Comparison of ENCODE assay signal across 8 cellular contexts in the genomic region with DNA sequence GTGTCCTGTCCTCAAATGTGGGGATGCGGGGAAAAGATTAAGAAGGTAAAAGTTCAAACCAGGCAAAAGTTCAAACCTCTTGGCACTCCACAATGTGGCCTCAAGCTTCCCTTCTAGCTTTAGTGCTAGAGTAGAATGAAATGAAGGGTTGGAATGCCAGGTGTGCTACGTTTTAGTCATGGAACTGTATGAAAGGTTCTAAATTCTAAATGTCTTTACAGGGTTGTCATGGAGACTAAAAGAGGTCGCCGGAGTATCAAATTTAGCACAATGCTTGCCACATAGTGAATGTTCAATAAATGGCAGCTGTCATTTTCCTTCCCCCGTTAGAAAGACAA. TPM values are rescaled to one million over a fixed set of nuclear protein-coding genes. Genes with fewer than 3 reads are reported as not detected.
A peak's percentile ranks its signal among the peaks of the same experiment; 100 is the strongest.
DNase-seq lines count a peak whose midpoint lies in the region; ATAC-seq and TF ChIP-seq lines count a peak whose summit lies in the region.

No MANE protein-coding gene starts in this region.

- peaks cover 48% of the 10 kb centered on the region for H3K4me1 Mint-ChIP-seq in activated naive CD4-positive, alpha-beta T cell treated with anti-CD3 and anti-CD28 coated beads, Interleukin-2, amount 10 ng/mL, durations not matched to agents 7 days and 5 days
- peaks cover 17% of the 10 kb centered on the region for H3K4me1 Mint-ChIP-seq in mesothelial cell of epicardium

- dilution Hi-C loops in mammary epithelial cell (cut with HindIII; ENCODE audit: low sequenced_read_pairs): no loop called here

- peak overlapping the region in 2 of 3 experiments; percentile 41 to 53 for H3K4me3 ChIP-seq in mammary epithelial cell (replicated peaks in 1 of 3; ENCODE audit: insufficient read depth in 1 of 3, low read depth in 2 of 3, low read length in 3 of 3)
- peak overlapping the region in 3 of 4 donors; percentile 36 to 51 (median 44) for H3K4me3 ChIP-seq in upper lobe of left lung

- TF ChIP-seq CTCF in mammary epithelial cell (conservative IDR thresholded peaks at IDR 0.05 in 1 of 2, IDR thresholded peaks at IDR 0.05 in 1 of 2; ENCODE audit: extremely low read depth in 1 of 2, insufficient read depth in 1 of 2, low read depth in 1 of 2, low read length in 2 of 2) (no peak), mesothelial cell of epicardium (IDR thresholded peaks at IDR 0.05; ENCODE audit: unreplicated experiment) (no peak), upper lobe of left lung (IDR thresholded peaks at IDR 0.05) (no peak)

- ATAC-seq in upper lobe of left lung (ENCODE audit: low FRiP score in 2 of 2): no peak
- ATAC-seq in GM21360 (IDR thresholded peaks at IDR 0.05; ENCODE audit: unreplicated experiment): no peak

- H3K4me1 ChIP-seq in mammary epithelial cell (ENCODE audit: insufficient read depth, low read length): peaks cover 24% of the 10 kb centered on the region
- peaks cover 21 to 44% (median 31%) of the 10 kb centered on the region in 4 donors for H3K4me1 ChIP-seq in upper lobe of left lung

- H3K27ac ChIP-seq in mammary epithelial cell (ENCODE audit: insufficient read depth, low read depth, low read length) (no peak overlapping the region), upper lobe of left lung (peak overlapping the region in 2 of 4 donors; percentile 64 to 76)

- peak overlapping the region; percentile 89 for H3K4me2 ChIP-seq in mammary epithelial cell (ENCODE audit: insufficient read depth, low read depth, low read length)

- peaks cover 11% of the 10 kb centered on the region for H3K27me3 Mint-ChIP-seq in activated naive CD4-positive, alpha-beta T cell treated with anti-CD3 and anti-CD28 coated beads, Interleukin-2, amount 10 ng/mL, durations not matched to agents 7 days and 5 days
- H3K27me3 Mint-ChIP-seq in mesothelial cell of epicardium (ENCODE audit: low read depth): peaks cover 62% of the 10 kb centered on the region

- no peaks in the 10 kb centered on the region for H3K36me3 ChIP-seq in mammary epithelial cell (ENCODE audit: insufficient read depth, low read length)
- H3K36me3 ChIP-seq in upper lobe of left lung: no peaks in the 10 kb centered on the region

- peak overlapping the region; percentile 100 for H2AFZ ChIP-seq in mammary epithelial cell (ENCODE audit: low read depth, low read length)

- TF ChIP-seq POLR2A in upper lobe of left lung (IDR thresholded peaks at IDR 0.05): no peak

- in situ Hi-C loops in mammary epithelial cell (cut with MboI; ENCODE audit: low sequenced_read_pairs in 2 of 2): loop anchor here (25.0 kb wide), 2 partner anchors 276 to 751 kb away; a partner anchor contains a TSS

- CTCF ChIA-PET in activated naive CD4-positive, alpha-beta T cell treated with anti-CD3 and anti-CD28 coated beads, Interleukin-2, amount 10 ng/mL, durations not matched to agents 7 days and 5 days (lab: Charles Lee): interaction anchor here (0.9 to 13.6 kb wide), 37 partner anchors 8 to 307 kb away, joined by 3 to 203 read pairs (median 6); a partner anchor contains a TSS
- CTCF ChIA-PET in mammary epithelial cell (lab: Charles Lee; ENCODE audit: low non-redundant PET): interaction anchor here (0.7 to 0.9 kb wide), 2 partner anchors 24 to 216 kb away, joined by 3 to 17 read pairs; no protein-coding TSS in a partner anchor

- no peaks in the 10 kb centered on the region for H4K20me1 ChIP-seq in mammary epithelial cell (ENCODE audit: insufficient read depth, low read length)

- H3K9me3 ChIP-seq in mammary epithelial cell (replicated peaks; ENCODE audit: insufficient read depth, low read length) (no peaks in the 10 kb centered on the region), upper lobe of left lung (no peaks in the 10 kb centered on the region)

- intact Hi-C loops in mammary epithelial cell (cut with micrococcal nuclease): loop anchor here (1.0 kb wide), 5 partner anchors 130 to 280 kb away; a partner anchor contains a TSS

- peak overlapping the region; percentile 71 for H3K4me3 Mint-ChIP-seq in activated naive CD4-positive, alpha-beta T cell treated with anti-CD3 and anti-CD28 coated beads, Interleukin-2, amount 10 ng/mL, durations not matched to agents 7 days and 5 days
- peak overlapping the region; percentile 73 for H3K4me3 Mint-ChIP-seq in mesothelial cell of epicardium

- no peaks in the 10 kb centered on the region for H3K27me3 ChIP-seq in mammary epithelial cell (ENCODE audit: insufficient read depth, low read length)
- H3K27me3 ChIP-seq in upper lobe of left lung: no peaks in the 10 kb centered on the region

- no peak for TF ChIP-seq EP300 in upper lobe of left lung (IDR thresholded peaks at IDR 0.05)

- H3K36me3 Mint-ChIP-seq in activated naive CD4-positive, alpha-beta T cell treated with anti-CD3 and anti-CD28 coated beads, Interleukin-2, amount 10 ng/mL, durations not matched to agents 7 days and 5 days: peaks cover 14% of the 10 kb centered on the region
- H3K36me3 Mint-ChIP-seq in mesothelial cell of epicardium: no peaks in the 10 kb centered on the region

- BruUV-seq in mammary epithelial cell (replicated peaks; lab: Mats Ljungman, UMichigan): no TSS peak

- WGBS in mammary epithelial cell (ENCODE audit: low coverage, missing lambda C conversion rate): 28% methylated on average over 5 of the region's 5 CpGs
- 47 to 53% methylated on average over 5 of the region's 5 CpGs for WGBS in upper lobe of left lung, 2 donors

- peak overlapping the region; percentile 3 for H3K27ac Mint-ChIP-seq in activated naive CD4-positive, alpha-beta T cell treated with anti-CD3 and anti-CD28 coated beads, Interleukin-2, amount 10 ng/mL, durations not matched to agents 7 days and 5 days
- no peak overlapping the region for H3K27ac Mint-ChIP-seq in mesothelial cell of epicardium

- no peak for DNase-seq in activated naive CD4-positive, alpha-beta T cell treated with anti-CD3 and anti-CD28 coated beads, Interleukin-2, amount 10 ng/mL, durations not matched to agents 7 days and 5 days
- DNase-seq in activated naive CD4-positive, alpha-beta T cell (lab: John Stamatoyannopoulos, UW): no peak
- no peak for DNase-seq in mammary epithelial cell
- DNase-seq in mesothelial cell of epicardium (ENCODE audit: low spot score in 2 of 2, unreplicated experiment in 2 of 2): no peak
- no peak for DNase-seq in upper lobe of left lung
- DNase-seq in NCI-H69 (lab: John Stamatoyannopoulos, UW): no peak
- DNase-seq in foreskin melanocyte: no peak

- no peaks in the 10 kb centered on the region for H3K9me3 Mint-ChIP-seq in activated naive CD4-positive, alpha-beta T cell treated with anti-CD3 and anti-CD28 coated beads, Interleukin-2, amount 10 ng/mL, durations not matched to agents 7 days and 5 days
- no peaks in the 10 kb centered on the region for H3K9me3 Mint-ChIP-seq in mesothelial cell of epicardium

- H3K79me2 ChIP-seq in mammary epithelial cell (ENCODE audit: insufficient read depth, low read length): no peaks in the 10 kb centered on the region

- peak overlapping the region; percentile 44 for H3K9ac ChIP-seq in mammary epithelial cell (ENCODE audit: insufficient read depth, low read length)

RNA-seq across cellular contexts. Expression of a gene that starts 57.2 kb away (rescaled TPM):
- 10 to 100 TPM; 39.5 to 47.7 TPM for total RNA-seq in mammary epithelial cell
- 44.9 TPM for polyA plus RNA-seq in mammary epithelial cell
- polyA minus RNA-seq in mammary epithelial cell: 20.7 TPM
- total RNA-seq in mesothelial cell of epicardium: 18.1 to 22.6 TPM (median 21.5 TPM) in 3 replicates
- 10 to 100 TPM in 4 of 6 donors, 1 to 10 TPM in 2; 3.7 to 24.0 (median 12.2) TPM for total RNA-seq in upper lobe of left lung
